ENCODE assay signal across 15 cellular contexts in the genomic region with DNA sequence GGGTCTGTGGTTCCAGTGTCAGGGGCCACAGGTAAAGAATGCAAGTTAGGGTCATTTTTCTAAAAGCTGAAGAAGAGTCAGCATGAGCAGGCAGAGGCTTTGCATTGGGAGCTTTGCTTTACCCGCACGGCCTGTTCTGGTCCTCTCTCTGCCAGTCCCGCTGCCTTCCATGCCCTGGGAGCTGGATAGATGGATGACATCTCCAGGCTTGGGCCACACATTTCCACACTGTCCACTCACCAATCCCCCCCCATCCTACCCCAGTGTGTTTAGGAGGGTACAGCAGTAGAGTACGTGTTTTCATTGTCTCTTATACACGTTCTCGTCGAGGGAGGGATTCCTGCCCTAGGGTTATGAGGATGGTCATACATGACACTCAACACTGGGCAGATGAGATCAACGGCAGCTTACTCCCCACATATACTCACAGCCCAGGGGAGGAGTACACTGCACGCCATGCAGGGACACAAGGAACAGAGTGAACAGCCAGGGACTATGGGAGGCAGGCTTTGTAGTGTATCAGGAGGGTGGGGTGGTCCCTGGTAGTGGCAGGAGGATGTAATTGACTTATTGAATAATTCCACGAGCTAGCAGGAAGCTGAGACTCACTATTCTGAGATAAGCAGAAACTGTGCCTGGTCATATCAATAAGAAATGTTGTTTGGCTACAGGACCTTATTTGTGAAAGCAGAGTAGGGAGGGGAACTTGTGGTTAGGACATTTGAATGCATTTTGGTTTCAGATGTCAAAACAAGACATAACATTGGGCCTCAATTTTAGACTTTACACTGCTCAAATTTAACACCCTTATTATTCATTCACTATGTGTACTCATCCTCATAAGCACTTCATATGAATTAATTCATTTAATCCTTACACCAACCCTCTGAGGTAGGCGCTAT.
DNase-seq lines count a peak whose midpoint lies in the region; ATAC-seq and TF ChIP-seq lines count a peak whose summit lies in the region.
"Had no signal": no experiment of that assay in that cellular context is flagged by ENCODE, and none has a peak within 500 bp of the region (broad histone marks: within the 10 kb centered on the region; RNA-seq: fewer than 3 reads in every experiment).

No MANE protein-coding gene starts in this region.

- DNase-seq in OCI-M2 (lab: John Stamatoyannopoulos, UW; ENCODE audit: unreplicated experiment) = peak; percentile 48
- no peak for DNase-seq in cortex of kidney (lab: John Stamatoyannopoulos, UW)
- no peak for DNase-seq in NAMALWA (ENCODE audit: low spot score)
- DNase-seq: activated naive CD4-positive, alpha-beta T cell treated with anti-CD3 and anti-CD28 coated beads, Interleukin-2, amount 50 U/mL, for 16 hours; central memory CD4-positive, alpha-beta T cell; heart right ventricle; Kasumi-1; left ventricle myocardium inferior; naive B cell; SJCRH30 had no signal

- ATAC-seq in GM18519 (IDR thresholded peaks at IDR 0.05; ENCODE audit: low FRiP score, unreplicated experiment) (peak; percentile 77), GM21390 (IDR thresholded peaks at IDR 0.05; ENCODE audit: unreplicated experiment) (peak; percentile 89), HG03025 (IDR thresholded peaks at IDR 0.05; ENCODE audit: low FRiP score, unreplicated experiment) (peak; percentile 74), SK-N-SH treated with all-trans-retinoic acid at 6 μM for 48 hours (no peak), GM21737 (IDR thresholded peaks at IDR 0.05; ENCODE audit: unreplicated experiment) (no peak)
- ATAC-seq: heart right ventricle had no signal

TF ChIP-seq in SK-N-SH treated with all-trans-retinoic acid at 6 μM for 48 hours, 23 proteins besides CTCF, POLR2A, EP300 and RAD21:
- TF ChIP-seq ARNTL (CRISPR knock-in tag; IDR thresholded peaks at IDR 0.05; ENCODE audit: borderline replicate concordance, low read depth) (no peak), TCF4 (CRISPR knock-in tag; IDR thresholded peaks at IDR 0.05; ENCODE audit: borderline replicate concordance) (no peak), PPARA (CRISPR knock-in tag; IDR thresholded peaks at IDR 0.05; ENCODE audit: borderline replicate concordance) (no peak), ZNF70 (CRISPR knock-in tag; IDR thresholded peaks at IDR 0.05) (no peak), ESRRG (CRISPR knock-in tag; IDR thresholded peaks at IDR 0.05) (no peak), ZNF8 (CRISPR knock-in tag; IDR thresholded peaks at IDR 0.05) (no peak), ZFP3 (CRISPR knock-in tag; IDR thresholded peaks at IDR 0.05) (no peak), ZNF565 (CRISPR knock-in tag; conservative IDR thresholded peaks at IDR 0.05; ENCODE audit: low read depth) (no peak)
- TF ChIP-seq, protein P1, sequence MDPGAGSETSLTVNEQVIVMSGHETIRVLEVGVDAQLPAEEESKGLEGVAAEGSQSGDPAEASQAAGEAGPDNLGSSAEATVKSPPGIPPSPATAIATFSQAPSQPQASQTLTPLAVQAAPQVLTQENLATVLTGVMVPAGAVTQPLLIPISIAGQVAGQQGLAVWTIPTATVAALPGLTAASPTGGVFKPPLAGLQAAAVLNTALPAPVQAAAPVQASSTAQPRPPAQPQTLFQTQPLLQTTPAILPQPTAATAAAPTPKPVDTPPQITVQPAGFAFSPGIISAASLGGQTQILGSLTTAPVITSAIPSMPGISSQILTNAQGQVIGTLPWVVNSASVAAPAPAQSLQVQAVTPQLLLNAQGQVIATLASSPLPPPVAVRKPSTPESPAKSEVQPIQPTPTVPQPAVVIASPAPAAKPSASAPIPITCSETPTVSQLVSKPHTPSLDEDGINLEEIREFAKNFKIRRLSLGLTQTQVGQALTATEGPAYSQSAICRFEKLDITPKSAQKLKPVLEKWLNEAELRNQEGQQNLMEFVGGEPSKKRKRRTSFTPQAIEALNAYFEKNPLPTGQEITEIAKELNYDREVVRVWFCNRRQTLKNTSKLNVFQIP (CRISPR knock-in tag; IDR thresholded peaks at IDR 0.05; ENCODE audit: borderline replicate concordance, low read depth) = no peak
- TF ChIP-seq, protein P2, sequence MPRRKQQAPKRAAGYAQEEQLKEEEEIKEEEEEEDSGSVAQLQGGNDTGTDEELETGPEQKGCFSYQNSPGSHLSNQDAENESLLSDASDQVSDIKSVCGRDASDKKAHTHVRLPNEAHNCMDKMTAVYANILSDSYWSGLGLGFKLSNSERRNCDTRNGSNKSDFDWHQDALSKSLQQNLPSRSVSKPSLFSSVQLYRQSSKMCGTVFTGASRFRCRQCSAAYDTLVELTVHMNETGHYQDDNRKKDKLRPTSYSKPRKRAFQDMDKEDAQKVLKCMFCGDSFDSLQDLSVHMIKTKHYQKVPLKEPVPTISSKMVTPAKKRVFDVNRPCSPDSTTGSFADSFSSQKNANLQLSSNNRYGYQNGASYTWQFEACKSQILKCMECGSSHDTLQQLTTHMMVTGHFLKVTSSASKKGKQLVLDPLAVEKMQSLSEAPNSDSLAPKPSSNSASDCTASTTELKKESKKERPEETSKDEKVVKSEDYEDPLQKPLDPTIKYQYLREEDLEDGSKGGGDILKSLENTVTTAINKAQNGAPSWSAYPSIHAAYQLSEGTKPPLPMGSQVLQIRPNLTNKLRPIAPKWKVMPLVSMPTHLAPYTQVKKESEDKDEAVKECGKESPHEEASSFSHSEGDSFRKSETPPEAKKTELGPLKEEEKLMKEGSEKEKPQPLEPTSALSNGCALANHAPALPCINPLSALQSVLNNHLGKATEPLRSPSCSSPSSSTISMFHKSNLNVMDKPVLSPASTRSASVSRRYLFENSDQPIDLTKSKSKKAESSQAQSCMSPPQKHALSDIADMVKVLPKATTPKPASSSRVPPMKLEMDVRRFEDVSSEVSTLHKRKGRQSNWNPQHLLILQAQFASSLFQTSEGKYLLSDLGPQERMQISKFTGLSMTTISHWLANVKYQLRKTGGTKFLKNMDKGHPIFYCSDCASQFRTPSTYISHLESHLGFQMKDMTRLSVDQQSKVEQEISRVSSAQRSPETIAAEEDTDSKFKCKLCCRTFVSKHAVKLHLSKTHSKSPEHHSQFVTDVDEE (CRISPR knock-in tag; IDR thresholded peaks at IDR 0.05) = no peak

Comparison
In these comparisons a context has a peak if more than half of its experiments do, and no peak if none do; other contexts are left out.
1. ATAC-seq: peak in GM18519 (single experiment), GM21390 (single experiment) and HG03025 (single experiment); none in SK-N-SH treated with all-trans-retinoic acid at 6 μM for 48 hours (single experiment) and GM21737 (single experiment).